In the genomic region with DNA sequence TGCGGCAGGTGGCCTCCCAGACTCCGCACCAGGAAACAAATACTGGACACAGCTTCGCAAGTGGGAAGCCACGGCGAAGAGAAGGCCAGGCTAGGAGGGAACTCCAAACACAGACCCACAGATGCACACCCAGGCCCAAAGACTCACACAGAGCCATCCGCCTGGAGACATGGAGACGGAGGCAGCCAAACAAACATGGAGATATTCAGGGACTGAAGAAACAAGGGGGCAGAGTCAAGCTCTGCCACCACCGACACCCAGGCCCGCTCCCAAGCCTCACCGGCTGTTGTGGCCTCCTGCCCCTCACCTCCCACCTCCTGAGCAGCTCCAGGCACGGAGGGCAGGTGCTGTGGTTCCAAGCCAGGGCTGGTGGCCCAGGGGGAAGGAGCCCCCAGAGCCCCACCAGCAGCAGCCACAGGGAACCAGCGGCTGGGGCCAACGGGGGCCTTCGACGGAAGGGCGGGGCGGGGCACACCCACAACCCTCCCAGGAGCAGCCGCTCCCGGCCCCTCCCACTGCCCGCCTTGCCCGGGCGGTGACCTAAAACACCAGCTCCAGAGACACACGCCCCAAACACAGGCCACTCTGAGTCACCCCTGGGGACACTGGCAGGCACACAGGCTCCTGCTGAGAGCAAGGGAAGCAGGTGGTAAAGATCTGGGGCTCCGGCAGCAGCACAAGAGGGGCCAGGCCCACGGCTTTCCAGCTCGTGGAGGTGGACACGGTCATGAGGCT, we compare ENCODE assay signal across 1 cellular context.
TF ChIP-seq lines count a peak whose summit lies in the region.

No MANE protein-coding gene starts in this region.

TF ChIP-seq in K562, 482 proteins besides CTCF, POLR2A, EP300 and RAD21 (continued from another document):
- TF ChIP-seq NR3C1 (CRISPR knock-in tag; IDR thresholded peaks at IDR 0.05) (no peak), BCL6 (CRISPR knock-in tag; IDR thresholded peaks at IDR 0.05) (no peak), MXI1 (IDR thresholded peaks at IDR 0.05; ENCODE audit: low read depth, low read length) (0 out of 2 replicates have a peak, but pooled peaks have one; percentile 32), ZNF511 (CRISPR knock-in tag; IDR thresholded peaks at IDR 0.05) (no peak), YBX1 (IDR thresholded peaks at IDR 0.05) (no peak), NCOA2 (IDR thresholded peaks at IDR 0.05; ENCODE audit: partially characterized antibody in 2 of 2) (no peak), RBM34 (IDR thresholded peaks at IDR 0.05; ENCODE audit: borderline replicate concordance, insufficient read depth, low read length) (no peak), POLR3G (IDR thresholded peaks at IDR 0.05; ENCODE audit: extremely low read depth, insufficient read length, insufficient replicate concordance) (no peak), MAFG (tag; conservative IDR thresholded peaks at IDR 0.05) (no peak), FIP1L1 (IDR thresholded peaks at IDR 0.05; ENCODE audit: low read depth, low read length, poor library complexity, severe bottlenecking) (no peak), RBM17 (IDR thresholded peaks at IDR 0.05; ENCODE audit: borderline replicate concordance, low read depth, low read length) (no peak), TFAM (CRISPR knock-in tag; conservative IDR thresholded peaks at IDR 0.05) (no peak), IRF1 (CRISPR knock-in tag; IDR thresholded peaks at IDR 0.05; ENCODE audit: borderline replicate concordance) (no peak), TAL1 (IDR thresholded peaks at IDR 0.05) (no peak), NCOA1 (IDR thresholded peaks at IDR 0.05; ENCODE audit: low read depth) (no peak), HCFC1 (IDR thresholded peaks at IDR 0.05; ENCODE audit: low read depth, low read length) (no peak), FOXK1 (CRISPR knock-in tag; IDR thresholded peaks at IDR 0.05; ENCODE audit: borderline replicate concordance) (no peak), ZKSCAN8 (CRISPR knock-in tag; IDR thresholded peaks at IDR 0.05) (no peak), ZC3H8 (IDR thresholded peaks at IDR 0.05) (no peak), NFRKB (IDR thresholded peaks at IDR 0.05; ENCODE audit: low read depth) (no peak), SAP30 (IDR thresholded peaks at IDR 0.05; ENCODE audit: borderline replicate concordance, insufficient read depth, low read depth, low read length, poor library complexity, severe bottlenecking) (no peak), E2F8 (IDR thresholded peaks at IDR 0.05; ENCODE audit: low read depth, partially characterized antibody) (no peak), KAT2B (IDR thresholded peaks at IDR 0.05; ENCODE audit: low read depth, low read length) (no peak), ZNF3 (CRISPR knock-in tag; IDR thresholded peaks at IDR 0.05) (no peak), POLR2AphosphoS5 (IDR thresholded peaks at IDR 0.05; ENCODE audit: control insufficient read depth, insufficient read depth, low read depth, low read length) (no peak), ZNF124 (CRISPR knock-in tag; IDR thresholded peaks at IDR 0.05) (no peak), SNIP1 (IDR thresholded peaks at IDR 0.05; ENCODE audit: low read depth) (no peak), BHLHE40 (IDR thresholded peaks at IDR 0.05; ENCODE audit: low read length) (no peak; the same call in 1 of the 2 replicates), GATAD2A (IDR thresholded peaks at IDR 0.05) (no peak), ARID2 (IDR thresholded peaks at IDR 0.05) (no peak), PRPF4 (IDR thresholded peaks at IDR 0.05; ENCODE audit: insufficient read depth, low read depth, low read length, poor library complexity, severe bottlenecking) (no peak), ARID3B (CRISPR knock-in tag; IDR thresholded peaks at IDR 0.05; ENCODE audit: borderline replicate concordance) (no peak), ZNF740 (CRISPR knock-in tag; IDR thresholded peaks at IDR 0.05) (no peak), ZNF740 (tag; IDR thresholded peaks at IDR 0.05) (no peak), ZNF121 (CRISPR knock-in tag; conservative IDR thresholded peaks at IDR 0.05) (no peak), ATF6 (CRISPR knock-in tag; IDR thresholded peaks at IDR 0.05) (no peak), ZNF280A (IDR thresholded peaks at IDR 0.05; ENCODE audit: low read depth, partially characterized antibody) (no peak), MCM2 (IDR thresholded peaks at IDR 0.05; ENCODE audit: low read depth) (no peak), GABPB2 (CRISPR knock-in tag; conservative IDR thresholded peaks at IDR 0.05) (no peak), TOE1 (IDR thresholded peaks at IDR 0.05; ENCODE audit: borderline replicate concordance) (no peak), TOE1 (CRISPR knock-in tag; IDR thresholded peaks at IDR 0.05; ENCODE audit: borderline replicate concordance, low read depth) (no peak), CHCHD3 (CRISPR knock-in tag; IDR thresholded peaks at IDR 0.05) (no peak), RBBP5 (IDR thresholded peaks at IDR 0.05; ENCODE audit: borderline replicate concordance, insufficient read depth, low read length, poor library complexity, severe bottlenecking) (no peak)
- TF ChIP-seq, protein P1, sequence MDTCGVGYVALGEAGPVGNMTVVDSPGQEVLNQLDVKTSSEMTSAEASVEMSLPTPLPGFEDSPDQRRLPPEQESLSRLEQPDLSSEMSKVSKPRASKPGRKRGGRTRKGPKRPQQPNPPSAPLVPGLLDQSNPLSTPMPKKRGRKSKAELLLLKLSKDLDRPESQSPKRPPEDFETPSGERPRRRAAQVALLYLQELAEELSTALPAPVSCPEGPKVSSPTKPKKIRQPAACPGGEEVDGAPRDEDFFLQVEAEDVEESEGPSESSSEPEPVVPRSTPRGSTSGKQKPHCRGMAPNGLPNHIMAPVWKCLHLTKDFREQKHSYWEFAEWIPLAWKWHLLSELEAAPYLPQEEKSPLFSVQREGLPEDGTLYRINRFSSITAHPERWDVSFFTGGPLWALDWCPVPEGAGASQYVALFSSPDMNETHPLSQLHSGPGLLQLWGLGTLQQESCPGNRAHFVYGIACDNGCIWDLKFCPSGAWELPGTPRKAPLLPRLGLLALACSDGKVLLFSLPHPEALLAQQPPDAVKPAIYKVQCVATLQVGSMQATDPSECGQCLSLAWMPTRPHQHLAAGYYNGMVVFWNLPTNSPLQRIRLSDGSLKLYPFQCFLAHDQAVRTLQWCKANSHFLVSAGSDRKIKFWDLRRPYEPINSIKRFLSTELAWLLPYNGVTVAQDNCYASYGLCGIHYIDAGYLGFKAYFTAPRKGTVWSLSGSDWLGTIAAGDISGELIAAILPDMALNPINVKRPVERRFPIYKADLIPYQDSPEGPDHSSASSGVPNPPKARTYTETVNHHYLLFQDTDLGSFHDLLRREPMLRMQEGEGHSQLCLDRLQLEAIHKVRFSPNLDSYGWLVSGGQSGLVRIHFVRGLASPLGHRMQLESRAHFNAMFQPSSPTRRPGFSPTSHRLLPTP (IDR thresholded peaks at IDR 0.05; ENCODE audit: borderline replicate concordance, extremely low read depth, insufficient read length): no peak
- TF ChIP-seq, protein P2, sequence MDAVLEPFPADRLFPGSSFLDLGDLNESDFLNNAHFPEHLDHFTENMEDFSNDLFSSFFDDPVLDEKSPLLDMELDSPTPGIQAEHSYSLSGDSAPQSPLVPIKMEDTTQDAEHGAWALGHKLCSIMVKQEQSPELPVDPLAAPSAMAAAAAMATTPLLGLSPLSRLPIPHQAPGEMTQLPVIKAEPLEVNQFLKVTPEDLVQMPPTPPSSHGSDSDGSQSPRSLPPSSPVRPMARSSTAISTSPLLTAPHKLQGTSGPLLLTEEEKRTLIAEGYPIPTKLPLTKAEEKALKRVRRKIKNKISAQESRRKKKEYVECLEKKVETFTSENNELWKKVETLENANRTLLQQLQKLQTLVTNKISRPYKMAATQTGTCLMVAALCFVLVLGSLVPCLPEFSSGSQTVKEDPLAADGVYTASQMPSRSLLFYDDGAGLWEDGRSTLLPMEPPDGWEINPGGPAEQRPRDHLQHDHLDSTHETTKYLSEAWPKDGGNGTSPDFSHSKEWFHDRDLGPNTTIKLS (IDR thresholded peaks at IDR 0.05; ENCODE audit: borderline replicate concordance, low read depth): no peak
- TF ChIP-seq, protein P3, sequence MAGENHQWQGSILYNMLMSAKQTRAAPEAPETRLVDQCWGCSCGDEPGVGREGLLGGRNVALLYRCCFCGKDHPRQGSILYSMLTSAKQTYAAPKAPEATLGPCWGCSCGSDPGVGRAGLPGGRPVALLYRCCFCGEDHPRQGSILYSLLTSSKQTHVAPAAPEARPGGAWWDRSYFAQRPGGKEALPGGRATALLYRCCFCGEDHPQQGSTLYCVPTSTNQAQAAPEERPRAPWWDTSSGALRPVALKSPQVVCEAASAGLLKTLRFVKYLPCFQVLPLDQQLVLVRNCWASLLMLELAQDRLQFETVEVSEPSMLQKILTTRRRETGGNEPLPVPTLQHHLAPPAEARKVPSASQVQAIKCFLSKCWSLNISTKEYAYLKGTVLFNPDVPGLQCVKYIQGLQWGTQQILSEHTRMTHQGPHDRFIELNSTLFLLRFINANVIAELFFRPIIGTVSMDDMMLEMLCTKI (IDR thresholded peaks at IDR 0.05; ENCODE audit: partially characterized antibody): no peak
